7 cellular contexts compared by ENCODE assay signal in the genomic region with DNA sequence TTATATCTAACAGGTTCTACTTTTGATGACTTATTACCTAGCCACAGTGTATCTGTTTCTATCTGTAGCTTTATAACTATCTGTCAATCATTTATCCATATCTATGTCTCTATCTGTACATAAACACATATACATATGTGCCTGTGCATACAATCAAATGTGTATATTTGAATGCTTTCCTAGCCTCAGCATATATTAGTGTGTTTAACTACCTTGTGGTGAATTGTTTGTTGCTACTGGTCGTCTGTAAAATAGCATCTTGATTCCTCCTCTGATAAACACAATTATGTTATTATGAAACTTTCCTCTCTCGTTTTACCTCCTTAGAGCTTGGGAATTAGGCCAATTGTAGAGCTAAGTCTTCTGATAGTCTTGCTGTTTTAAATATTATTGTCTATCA. TPM values are rescaled to one million over a fixed set of nuclear protein-coding genes. Genes with fewer than 3 reads are reported as not detected.
A peak's percentile ranks its signal among the peaks of the same experiment; 100 is the strongest.
DNase-seq lines count a peak whose midpoint lies in the region; ATAC-seq and TF ChIP-seq lines count a peak whose summit lies in the region.

No MANE protein-coding gene starts in this region.

- H3K27me3 ChIP-seq in parathyroid adenoma (ENCODE audit: control insufficient read depth, insufficient read depth, low read length) = no peaks in the 10 kb centered on the region
- no peaks in the 10 kb centered on the region for H3K27me3 ChIP-seq in prostate gland (replicated peaks; ENCODE audit: insufficient read depth)

- H3K27ac ChIP-seq in parathyroid adenoma = peak overlapping the region; percentile 37
- no peak overlapping the region for H3K27ac ChIP-seq in prostate gland

- H3K9me3 ChIP-seq in parathyroid adenoma (ENCODE audit: control insufficient read depth, low read length) (no peaks in the 10 kb centered on the region), prostate gland (no peaks in the 10 kb centered on the region)

- peak overlapping the region; percentile 81 for H3K4me3 Mint-ChIP-seq in T-helper 2 cell treated with Interferon-gamma antibody and Interleukin-4, amounts not matched to agents 5 μg/mL and 100 μg/mL, for 36 hours

- no peaks in the 10 kb centered on the region for H3K36me3 ChIP-seq in parathyroid adenoma (ENCODE audit: control insufficient read depth, insufficient read depth, low read length)
- H3K36me3 ChIP-seq in prostate gland = no peaks in the 10 kb centered on the region

- H3K27ac Mint-ChIP-seq in T-helper 2 cell treated with Interferon-gamma antibody and Interleukin-4, amounts not matched to agents 5 μg/mL and 100 μg/mL, for 36 hours = peak overlapping the region; percentile 87

- peak overlapping the region; percentile 8 for H2AFZ ChIP-seq in parathyroid adenoma

- H3K4me1 ChIP-seq in parathyroid adenoma (peaks cover 23% of the 10 kb centered on the region), prostate gland (replicated peaks) (no peaks in the 10 kb centered on the region)

- H3K9me3 Mint-ChIP-seq in T-helper 2 cell treated with Interferon-gamma antibody and Interleukin-4, amounts not matched to agents 5 μg/mL and 100 μg/mL, for 36 hours = no peaks in the 10 kb centered on the region

- ATAC-seq in GM18909 (IDR thresholded peaks at IDR 0.05; ENCODE audit: poor library complexity, unreplicated experiment) = peak; percentile 28
- ATAC-seq in HG02759 (IDR thresholded peaks at IDR 0.05; ENCODE audit: unreplicated experiment) = peak; percentile 12

- 3% methylated on average over 2 of the region's 2 CpGs for WGBS in prostate gland

- TF ChIP-seq CTCF in parathyroid adenoma (IDR thresholded peaks at IDR 0.05) (no peak), GM10266 (IDR thresholded peaks at IDR 0.05; ENCODE audit: control insufficient read depth, insufficient read depth, low read depth, missing control alignments) (no peak), prostate gland (IDR thresholded peaks at IDR 0.05) (no peak)

- H3K4me1 Mint-ChIP-seq in T-helper 2 cell treated with Interferon-gamma antibody and Interleukin-4, amounts not matched to agents 5 μg/mL and 100 μg/mL, for 36 hours (ENCODE audit: low read depth) = peaks cover 44% of the 10 kb centered on the region

- DNase-seq in T-helper 2 cell treated with Interferon-gamma antibody and Interleukin-4, amounts not matched to agents 5 μg/mL and 100 μg/mL, for 36 hours (ENCODE audit: low spot score) = no peak
- DNase-seq in NCI-H2227 (lab: John Stamatoyannopoulos, UW; ENCODE audit: unreplicated experiment) (no peak), GM10266 (ENCODE audit: extremely low spot score) (no peak), prostate gland (ENCODE audit: low spot score) (no peak)

- H3K36me3 Mint-ChIP-seq in T-helper 2 cell treated with Interferon-gamma antibody and Interleukin-4, amounts not matched to agents 5 μg/mL and 100 μg/mL, for 36 hours (ENCODE audit: low read depth) = peaks cover 9% of the 10 kb centered on the region

- no peak for TF ChIP-seq POLR2A in prostate gland (IDR thresholded peaks at IDR 0.05)

- no peaks in the 10 kb centered on the region for H3K27me3 Mint-ChIP-seq in T-helper 2 cell treated with Interferon-gamma antibody and Interleukin-4, amounts not matched to agents 5 μg/mL and 100 μg/mL, for 36 hours (ENCODE audit: low read depth)

- H3K4me2 ChIP-seq in parathyroid adenoma (ENCODE audit: low read length) = peak overlapping the region; percentile 45

- intact Hi-C loops in prostate gland (cut with DNase I) = no loop called here

- peaks cover 30% of the 10 kb centered on the region for H3K79me2 ChIP-seq in parathyroid adenoma

- H3K9ac ChIP-seq in parathyroid adenoma = no peak overlapping the region

- H3K4me3 ChIP-seq in parathyroid adenoma (ENCODE audit: low read depth, low read length) (no peak overlapping the region), prostate gland (no peak overlapping the region)

RNA-seq across cellular contexts. Expression of gene PARP8, which starts 44.4 kb away (rescaled TPM):
- 10 to 100 TPM; 21.8 TPM for total RNA-seq in prostate gland
